16 cellular contexts compared by ENCODE assay signal in the genomic region with DNA sequence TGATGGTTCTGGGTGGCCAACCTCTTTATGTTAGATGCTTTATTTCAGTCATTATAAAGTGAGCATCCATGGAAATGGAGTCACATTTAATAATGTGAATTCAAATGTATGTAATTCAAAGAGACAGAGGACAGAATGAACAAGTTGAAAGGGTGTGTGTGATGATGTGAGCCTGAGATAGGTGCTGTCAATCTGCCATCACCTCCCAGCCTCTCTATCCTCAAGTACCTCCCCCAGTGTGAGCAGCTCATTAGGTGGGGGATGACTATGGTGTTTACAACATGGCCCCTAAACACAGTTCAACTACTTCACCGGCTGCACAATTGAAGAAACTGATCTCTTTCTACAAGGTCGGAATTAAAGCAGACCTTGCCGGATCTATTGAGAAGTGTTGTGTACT.
"Had no signal": no experiment of that assay in that cellular context is flagged by ENCODE, and none has a peak within 500 bp of the region (broad histone marks: within the 10 kb centered on the region; RNA-seq: fewer than 3 reads in every experiment).

No MANE protein-coding gene starts in this region.

- H3K4me3 ChIP-seq: hepatocyte, right atrium auricular region, stomach, thoracic aorta, transverse colon had no signal

- ATAC-seq: effector memory CD8-positive, alpha-beta T cell; foreskin keratinocyte had no signal

- FAIRE-seq: small intestine had no signal

- H3K27ac Mint-ChIP-seq: effector memory CD8-positive, alpha-beta T cell; nephron had no signal

- H3K4me1 Mint-ChIP-seq: naive B cell had no signal

- H3K4me2 ChIP-seq: hepatocyte had no signal

- H2AFZ ChIP-seq: hepatocyte had no signal

- DNase-seq: effector memory CD8-positive, alpha-beta T cell; foreskin keratinocyte; head of caudate nucleus; mesendoderm; naive B cell; posterior cingulate gyrus; small intestine; stimulated activated CD4-positive, alpha-beta T cell treated with anti-CD3 and anti-CD28 coated beads, Interleukin-12 subunit alpha, Interleukin-12 subunit beta, amount 100 ng/mL, for 4 hours; stimulated activated naive CD4-positive, alpha-beta T cell; stomach; substantia nigra; transverse colon had no signal

- H3K4me3 Mint-ChIP-seq: effector memory CD8-positive, alpha-beta T cell; naive B cell; nephron had no signal

- H3K27me3 ChIP-seq: hepatocyte, right atrium auricular region, stomach, transverse colon had no signal

- H3K9me3 ChIP-seq: stomach, thoracic aorta, transverse colon had no signal

- H3K4me1 ChIP-seq: foreskin keratinocyte had no signal

- H3K36me3 ChIP-seq: right atrium auricular region, stomach, thoracic aorta, transverse colon had no signal

- H3K36me3 Mint-ChIP-seq: naive B cell had no signal

- H3K27ac ChIP-seq: foreskin keratinocyte, hepatocyte, right atrium auricular region, stomach, thoracic aorta, transverse colon had no signal

- H3K79me2 ChIP-seq: hepatocyte had no signal
